1 cellular context compared by ENCODE assay signal in the genomic region with DNA sequence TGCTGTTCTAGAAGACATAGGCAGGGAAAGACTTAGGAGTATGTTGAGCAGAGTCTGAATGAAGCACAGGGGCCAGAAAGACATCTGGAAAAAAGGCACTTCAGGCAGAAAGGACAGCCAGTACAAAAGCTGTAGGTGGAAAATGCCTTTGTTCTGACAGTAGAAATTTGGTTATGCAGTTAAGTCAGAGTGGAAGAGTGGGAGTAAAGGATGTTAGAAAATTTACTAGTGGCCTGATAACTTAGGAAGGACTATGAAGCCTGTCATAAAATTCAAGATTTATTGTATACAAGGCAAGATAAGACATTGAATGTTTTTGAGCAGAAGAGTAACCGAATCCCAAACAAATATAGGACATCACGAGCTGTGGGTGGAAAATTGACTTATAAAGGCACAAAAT.
TF ChIP-seq lines count a peak whose summit lies in the region.

No MANE protein-coding gene starts in this region.

TF ChIP-seq in IMR-90, 13 proteins besides CTCF, POLR2A, EP300 and RAD21 (continued from another document):
- TF ChIP-seq ELK1 (IDR thresholded peaks at IDR 0.05; ENCODE audit: borderline replicate concordance, low read depth, low read length): no peak
- TF ChIP-seq MXI1 (IDR thresholded peaks at IDR 0.05; ENCODE audit: borderline replicate concordance, low read depth, low read length): no peak
- TF ChIP-seq BHLHE40 (IDR thresholded peaks at IDR 0.05; ENCODE audit: low read depth, low read length): no peak
- no peak for TF ChIP-seq USF2 (IDR thresholded peaks at IDR 0.05; ENCODE audit: low read depth, low read length)
- TF ChIP-seq MAFK (IDR thresholded peaks at IDR 0.05; ENCODE audit: low read depth, low read length): no peak
- TF ChIP-seq CHD1 (IDR thresholded peaks at IDR 0.05; ENCODE audit: low read depth, low read length): no peak
- TF ChIP-seq CEBPB (IDR thresholded peaks at IDR 0.05; ENCODE audit: low read depth, low read length): no peak
- no peak for TF ChIP-seq FOS (IDR thresholded peaks at IDR 0.05; ENCODE audit: low read depth, low read length)
- no peak for TF ChIP-seq RCOR1 (IDR thresholded peaks at IDR 0.05; ENCODE audit: insufficient replicate concordance, low read length)
